19 cellular contexts compared by ENCODE assay signal in the genomic region with DNA sequence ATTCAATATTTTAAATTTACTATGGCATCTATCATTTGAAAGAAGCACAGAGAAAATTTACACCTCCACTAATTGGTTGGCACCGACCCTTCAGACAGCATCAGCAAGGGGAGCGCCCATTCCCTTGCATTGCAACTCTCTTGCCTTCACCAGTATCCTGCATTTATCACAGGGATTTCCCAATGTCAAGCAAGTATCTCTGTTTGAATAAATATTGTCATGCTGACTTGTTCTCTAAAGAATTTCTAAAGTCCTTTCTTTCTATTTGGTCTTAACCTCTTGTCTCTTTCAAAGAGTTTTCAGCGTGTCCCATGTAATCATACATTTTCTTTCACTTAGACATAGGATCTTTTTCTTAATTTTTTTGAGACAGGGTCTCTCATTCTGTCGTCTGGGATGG.
"Had no signal": no experiment of that assay in that cellular context is flagged by ENCODE, and none has a peak within 500 bp of the region (broad histone marks: within the 10 kb centered on the region; RNA-seq: fewer than 3 reads in every experiment).

No MANE protein-coding gene starts in this region.

- H3K4me3 ChIP-seq: esophagus muscularis mucosa, gastroesophageal sphincter, mucosa of descending colon, smooth muscle cell, suprapubic skin, tibial artery, upper lobe of left lung, uterus had no signal

- H3K27me3 Mint-ChIP-seq: dendritic cell treated with granulocyte-macrophage colony-stimulating factor and Interleukin-4, amounts not matched to agents 40 ng/mL and 50 ng/mL, for 4 days; effector memory CD8-positive, alpha-beta T cell; naive thymus-derived CD8-positive, alpha-beta T cell had no signal

- H3K36me3 ChIP-seq: uterus had no signal

- H3K4me1 ChIP-seq: esophagus muscularis mucosa, gastroesophageal sphincter, suprapubic skin, tibial artery, upper lobe of left lung, uterus had no signal

- H3K27me3 ChIP-seq: esophagus muscularis mucosa, gastroesophageal sphincter, suprapubic skin, tibial artery, upper lobe of left lung, uterus had no signal

- H3K9me3 Mint-ChIP-seq: dendritic cell treated with granulocyte-macrophage colony-stimulating factor and Interleukin-4, amounts not matched to agents 40 ng/mL and 50 ng/mL, for 4 days; effector memory CD8-positive, alpha-beta T cell; immature natural killer cell; neural crest cell had no signal

- DNase-seq: effector memory CD8-positive, alpha-beta T cell; foreskin fibroblast; immature natural killer cell; mammary epithelial cell; mucosa of descending colon; naive thymus-derived CD8-positive, alpha-beta T cell; right cardiac atrium; stimulated activated CD4-positive, alpha-beta T cell treated with anti-CD3 and anti-CD28 coated beads, Interleukin-2, amount 100 ng/mL, for 48 hours; stimulated activated naive CD8-positive, alpha-beta T cell treated with anti-CD3 and anti-CD28 coated beads, Interleukin-15, Interleukin-2, amounts not matched to agents 100 U/mL and 50 U/mL, for 24 hours; tibial artery; upper lobe of left lung; uterus had no signal

- H3K4me2 ChIP-seq: smooth muscle cell had no signal

- H3K9me3 ChIP-seq: esophagus muscularis mucosa, gastroesophageal sphincter, mucosa of descending colon, suprapubic skin, tibial artery, upper lobe of left lung, uterus had no signal

- H3K4me3 Mint-ChIP-seq: dendritic cell treated with granulocyte-macrophage colony-stimulating factor and Interleukin-4, amounts not matched to agents 40 ng/mL and 50 ng/mL, for 4 days; effector memory CD8-positive, alpha-beta T cell; immature natural killer cell; naive thymus-derived CD8-positive, alpha-beta T cell; neural crest cell had no signal

- ATAC-seq: effector memory CD8-positive, alpha-beta T cell; gastroesophageal sphincter; mucosa of descending colon; naive thymus-derived CD8-positive, alpha-beta T cell; right cardiac atrium; stimulated activated naive CD8-positive, alpha-beta T cell treated with anti-CD3 and anti-CD28 coated beads, Interleukin-15, Interleukin-2, amounts not matched to agents 100 U/mL and 50 U/mL, for 24 hours had no signal

- H3K27ac ChIP-seq: epithelial cell of prostate, esophagus muscularis mucosa, gastroesophageal sphincter, suprapubic skin, tibial artery, upper lobe of left lung, uterus had no signal
